8 cellular contexts compared by ENCODE assay signal in genomic region chr9:37464006-37464405, GRCh38. TPM values are rescaled to one million over a fixed set of nuclear protein-coding genes. Genes with fewer than 3 reads are reported as not detected.
A peak's percentile ranks its signal among the peaks of the same experiment; 100 is the strongest.
DNase-seq lines count a peak whose midpoint lies in the region; ATAC-seq and TF ChIP-seq lines count a peak whose summit lies in the region.

No MANE protein-coding gene starts in this region.

- no peak for TF ChIP-seq POLR2A in heart left ventricle (IDR thresholded peaks at IDR 0.05)

- no peak for TF ChIP-seq CTCF in heart left ventricle (IDR thresholded peaks at IDR 0.05)
- TF ChIP-seq CTCF in astrocyte of the spinal cord (IDR thresholded peaks at IDR 0.05; ENCODE audit: low read depth, low read length), result no peak
- no peak for TF ChIP-seq CTCF in upper lobe of right lung (IDR thresholded peaks at IDR 0.05)

- no peaks in the 10 kb centered on the region for H3K27me3 ChIP-seq in heart left ventricle
- H3K27me3 ChIP-seq in upper lobe of right lung, result no peaks in the 10 kb centered on the region

- H3K36me3 ChIP-seq in heart left ventricle (peaks cover 0 to 1% (median 0%) of the 10 kb centered on the region in 9 donors), upper lobe of right lung (no peaks in the 10 kb centered on the region)

- H3K9me3 ChIP-seq in heart left ventricle (no peaks in the 10 kb centered on the region), upper lobe of right lung (no peaks in the 10 kb centered on the region)

- WGBS in heart left ventricle, 4 donors, result 29 to 33% (median 32%) methylated on average over 3 of the region's 3 CpGs

- DNase-seq in heart left ventricle (no peak), Right ventricle myocardium superior (no peak), astrocyte of the spinal cord (ENCODE audit: low read depth, low spot score) (no peak), lung microvascular endothelial cell (ENCODE audit: low read depth in 2 of 2) (peak; percentile 5 to 10), upper lobe of right lung (no peak), NCI-H2107 (lab: John Stamatoyannopoulos, UW) (no peak), pons (ENCODE audit: low spot score) (no peak)

- ATAC-seq in heart left ventricle (no peak), Right ventricle myocardium superior (ENCODE audit: poor library complexity) (no peak), upper lobe of right lung (no peak), HG03045 (IDR thresholded peaks at IDR 0.05; ENCODE audit: unreplicated experiment) (no peak)

- in situ Hi-C loops in astrocyte of the spinal cord (cut with HindIII; ENCODE audit: low sequenced_read_pairs), result no loop called here

- H3K4me1 ChIP-seq in heart left ventricle (peaks cover 0 to 40% (median 25%) of the 10 kb centered on the region in 12 donors), upper lobe of right lung (peaks cover 26% of the 10 kb centered on the region)

- H3K4me3 ChIP-seq in heart left ventricle (peak overlapping the region in 10 of 12 donors; percentile 82 to 99 (median 92)), astrocyte of the spinal cord (ENCODE audit: low read depth, low read length) (peak overlapping the region; percentile 88), upper lobe of right lung (peak overlapping the region; percentile 95)

- intact Hi-C loops in heart left ventricle (cut with DNase I) (loop anchor here in 6 of 10 donors (2.0 to 5.0 kb wide), 3 partner anchors 21 to 113 kb away; partner anchors contain the start of genes GRHPR (in 3 of the 6), POLR1E (in 2 of the 6) and FBXO10 (in 1 of the 6)), Right ventricle myocardium superior (cut with DNase I) (no loop called here), upper lobe of right lung (cut with DNase I) (no loop called here)

- H3K27ac ChIP-seq in heart left ventricle (peak overlapping the region in 10 of 12 donors; percentile 96 to 99 (median 98)), upper lobe of right lung (peak overlapping the region; percentile 98)

RNA-seq across cellular contexts. Expression of gene ZBTB5, which starts 1.2 kb away (rescaled TPM):
- 1 to 10 TPM; 5.2 to 8.0 (median 6.3) TPM for total RNA-seq in heart left ventricle
- 1 to 10 TPM; 1.8 to 7.4 TPM for polyA plus RNA-seq in heart left ventricle
- total RNA-seq in Right ventricle myocardium superior, result 4.4 TPM
- 6.1 and 10.3 TPM in 2 replicates for total RNA-seq in lung microvascular endothelial cell
- 10.1 TPM for total RNA-seq in upper lobe of right lung

RNA-seq across cellular contexts. Expression of gene POLR1E, which starts 21.7 kb away (rescaled TPM):
- total RNA-seq in heart left ventricle (10 to 100 TPM; 11.2 to 24.8 (median 12.8) TPM), Right ventricle myocardium superior (10.2 TPM), lung microvascular endothelial cell (10.5 and 11.3 TPM in 2 replicates), upper lobe of right lung (16.6 TPM)
- 10 to 100 TPM in 1 of 2 donors, 1 to 10 TPM in 1; 6.9 to 27.0 TPM for polyA plus RNA-seq in heart left ventricle

RNA-seq across cellular contexts. Expression of gene GRHPR, which starts 41.5 kb away (rescaled TPM):
- total RNA-seq in heart left ventricle (100 to 1,000 TPM in 8 of 9 donors, 10 to 100 TPM in 1; 94.9 to 209 (median 111) TPM), Right ventricle myocardium superior (109 TPM), lung microvascular endothelial cell (88.7 and 105 TPM in 2 replicates), upper lobe of right lung (65.0 TPM)
- polyA plus RNA-seq in heart left ventricle, result 100 to 1,000 TPM in 1 of 2 donors, 10 to 100 TPM in 1; 91.0 to 134 TPM

Comparison
In these comparisons a context has a peak if more than half of its experiments do, and no peak if none do; other contexts are left out.
1. intact Hi-C loops: an anchor here in heart left ventricle (2.0 to 5.0 kb wide); none called in Right ventricle myocardium superior and upper lobe of right lung.
2. DNase-seq: peak in lung microvascular endothelial cell (2 of 2); none in heart left ventricle (0 of 5), Right ventricle myocardium superior (single experiment), astrocyte of the spinal cord (single experiment), upper lobe of right lung (single experiment), NCI-H2107 (single experiment) and pons (single experiment).
3. Peak in every context shown above with its lines, with median percentiles within 50 percentile points of each other: H3K4me3 ChIP-seq.